Comparison of ENCODE assay signal across 21 cellular contexts in genomic region chr16:86061318-86061695, GRCh38.
"Had no signal": no experiment of that assay in that cellular context is flagged by ENCODE, and none has a peak within 500 bp of the region (broad histone marks: within the 10 kb centered on the region; RNA-seq: fewer than 3 reads in every experiment).

No MANE protein-coding gene starts in this region.

- H3K27ac Mint-ChIP-seq: activated B cell treated with CpG ODN at 0.5 μM for 24 hours; activated CD4-positive, alpha-beta memory T cell treated with anti-CD3 and anti-CD28 coated beads, Interleukin-2, amount 10 ng/mL, durations not matched to agents 7 days and 5 days; activated CD8-positive, alpha-beta memory T cell treated with anti-CD3 and anti-CD28 coated beads, Interleukin-2, amount 10 ng/mL, durations not matched to agents 7 days and 5 days; activated naive CD8-positive, alpha-beta T cell treated with anti-CD3 and anti-CD28 coated beads, Interleukin-2, amount 50 U/mL, for 24 hours; activated T-helper 2 cell treated with anti-CD3 and anti-CD28 coated beads, Interferon-gamma antibody, Interleukin-2, Interleukin-4, amounts not matched to agents 10 μg/mL and 5 μg/mL and 100 μg/mL, durations not matched to agents 14 hours and 24 hours and 36 hours; naive B cell; stimulated activated memory B cell treated with anti-CD40 and anti-IgM and Interleukin-4, amounts not matched to agents 10 μg/mL and 1 μg/mL and 100 μg/mL, for 72 hours had no signal

- H3K4me3 Mint-ChIP-seq: activated B cell treated with CpG ODN at 0.5 μM for 24 hours; activated CD4-positive, alpha-beta memory T cell treated with anti-CD3 and anti-CD28 coated beads, Interleukin-2, amount 10 ng/mL, durations not matched to agents 7 days and 5 days; activated CD8-positive, alpha-beta memory T cell treated with anti-CD3 and anti-CD28 coated beads, Interleukin-2, amount 10 ng/mL, durations not matched to agents 7 days and 5 days; activated naive CD8-positive, alpha-beta T cell treated with anti-CD3 and anti-CD28 coated beads, Interleukin-2, amount 50 U/mL, for 24 hours; brain; naive B cell; stimulated activated memory B cell treated with anti-CD40 and anti-IgM and Interleukin-4, amounts not matched to agents 10 μg/mL and 1 μg/mL and 100 μg/mL, for 72 hours had no signal

- H3K4me1 ChIP-seq: pancreas had no signal

- H3K36me3 Mint-ChIP-seq: activated CD8-positive, alpha-beta memory T cell treated with anti-CD3 and anti-CD28 coated beads, Interleukin-2, amount 10 ng/mL, durations not matched to agents 7 days and 5 days; brain; naive B cell; stimulated activated memory B cell treated with anti-CD40 and anti-IgM and Interleukin-4, amounts not matched to agents 10 μg/mL and 1 μg/mL and 100 μg/mL, for 72 hours had no signal

- H3K27ac ChIP-seq: hepatocyte, pancreas had no signal

- H3K36me3 ChIP-seq: pancreas had no signal

- H3K4me3 ChIP-seq: hepatocyte, pancreas had no signal

- H3K9me3 Mint-ChIP-seq: activated B cell treated with CpG ODN at 0.5 μM for 24 hours; activated CD4-positive, alpha-beta memory T cell treated with anti-CD3 and anti-CD28 coated beads, Interleukin-2, amount 10 ng/mL, durations not matched to agents 7 days and 5 days; activated naive CD8-positive, alpha-beta T cell treated with anti-CD3 and anti-CD28 coated beads, Interleukin-2, amount 50 U/mL, for 24 hours; activated T-helper 2 cell treated with anti-CD3 and anti-CD28 coated beads, Interferon-gamma antibody, Interleukin-2, Interleukin-4, amounts not matched to agents 10 μg/mL and 5 μg/mL and 100 μg/mL, durations not matched to agents 14 hours and 24 hours and 36 hours; naive B cell; stimulated activated memory B cell treated with anti-CD40 and anti-IgM and Interleukin-4, amounts not matched to agents 10 μg/mL and 1 μg/mL and 100 μg/mL, for 72 hours had no signal

- H3K27me3 ChIP-seq: hepatocyte, pancreas had no signal

- H2AFZ ChIP-seq: hepatocyte had no signal

- H3K9me3 ChIP-seq: pancreas had no signal

- H3K4me1 Mint-ChIP-seq: activated B cell treated with CpG ODN at 0.5 μM for 24 hours; activated CD4-positive, alpha-beta memory T cell treated with anti-CD3 and anti-CD28 coated beads, Interleukin-2, amount 10 ng/mL, durations not matched to agents 7 days and 5 days; activated CD8-positive, alpha-beta memory T cell treated with anti-CD3 and anti-CD28 coated beads, Interleukin-2, amount 10 ng/mL, durations not matched to agents 7 days and 5 days; activated naive CD8-positive, alpha-beta T cell treated with anti-CD3 and anti-CD28 coated beads, Interleukin-2, amount 50 U/mL, for 24 hours; naive B cell; stimulated activated memory B cell treated with anti-CD40 and anti-IgM and Interleukin-4, amounts not matched to agents 10 μg/mL and 1 μg/mL and 100 μg/mL, for 72 hours had no signal

- ATAC-seq: activated CD8-positive, alpha-beta memory T cell treated with anti-CD3 and anti-CD28 coated beads, Interleukin-2, amount 10 ng/mL, durations not matched to agents 7 days and 5 days; activated naive CD8-positive, alpha-beta T cell treated with anti-CD3 and anti-CD28 coated beads, Interleukin-2, amount 50 U/mL, for 24 hours; esophagus mucosa; left cardiac atrium; pancreas; stimulated activated memory B cell treated with anti-CD40 and anti-IgM and Interleukin-4, amounts not matched to agents 10 μg/mL and 1 μg/mL and 100 μg/mL, for 72 hours had no signal

- H3K27me3 Mint-ChIP-seq: activated naive CD8-positive, alpha-beta T cell treated with anti-CD3 and anti-CD28 coated beads, Interleukin-2, amount 50 U/mL, for 24 hours had no signal

- H3K4me2 ChIP-seq: hepatocyte had no signal

- DNase-seq: activated B cell treated with CpG ODN at 0.5 μM for 24 hours; activated CD4-positive, alpha-beta memory T cell treated with anti-CD3 and anti-CD28 coated beads, Interleukin-2, amount 10 ng/mL, durations not matched to agents 7 days and 5 days; activated CD4-positive, alpha-beta T cell treated with anti-CD3 and anti-CD28 coated beads for 4 hours; activated CD8-positive, alpha-beta memory T cell treated with anti-CD3 and anti-CD28 coated beads, Interleukin-2, amount 10 ng/mL, durations not matched to agents 7 days and 5 days; activated naive CD4-positive, alpha-beta T cell treated with Interleukin-2 at 50 U/mL for 16 hours; activated naive CD8-positive, alpha-beta T cell treated with anti-CD3 and anti-CD28 coated beads, Interleukin-2, amount 50 U/mL, for 24 hours; anterior cingulate cortex; central memory CD4-positive, alpha-beta T cell; cortex of kidney; effector CD4-positive, alpha-beta T cell; left cardiac atrium; naive B cell; stimulated activated CD4-positive, alpha-beta T cell treated with anti-CD3 and anti-CD28 coated beads, Interleukin-4, amount 100 ng/mL, for 4 hours; T-helper 1 cell; T-helper 9 cell had no signal
